In the genomic region with DNA sequence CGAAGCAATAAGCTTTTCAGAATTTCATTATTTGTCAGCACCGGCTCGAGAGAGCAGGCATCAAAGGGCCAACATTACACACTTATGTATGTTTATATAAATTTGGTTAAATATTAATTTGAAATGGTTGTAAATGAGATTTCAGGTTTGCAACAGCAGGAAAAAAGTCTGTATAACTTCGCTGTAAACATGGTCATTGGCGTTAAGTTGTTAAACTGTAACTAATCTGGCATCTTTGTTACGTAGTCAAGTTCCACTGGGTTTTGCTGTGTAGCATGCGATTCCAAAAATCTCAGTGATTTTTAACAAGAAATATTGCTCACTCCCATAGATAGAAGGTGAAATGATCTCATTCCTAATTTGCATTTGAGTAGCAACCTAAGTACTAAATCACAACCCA, we compare ENCODE assay signal across 21 cellular contexts.
A peak's percentile ranks its signal among the peaks of the same experiment; 100 is the strongest.
DNase-seq lines count a peak whose midpoint lies in the region; ATAC-seq, FAIRE-seq and TF ChIP-seq lines count a peak whose summit lies in the region.
"Had no signal": no experiment of that assay in that cellular context is flagged by ENCODE, and none has a peak within 500 bp of the region (broad histone marks: within the 10 kb centered on the region; RNA-seq: fewer than 3 reads in every experiment).

No MANE protein-coding gene starts in this region.

- no peak overlapping the region for H2BK5ac ChIP-seq in mesenchymal stem cell (ENCODE audit: low read depth, low read length, poor library complexity, severe bottlenecking)

- H2BK12ac ChIP-seq in mesenchymal stem cell (ENCODE audit: low read length in 2 of 2), result no peak overlapping the region

- no peak overlapping the region for H3K18ac ChIP-seq in mesenchymal stem cell (ENCODE audit: low read depth in 1 of 2, low read length in 2 of 2)

- no peaks in the 10 kb centered on the region for H3K27me3 ChIP-seq in KMS-11 (ENCODE audit: insufficient read depth, low read depth)
- no peaks in the 10 kb centered on the region for H3K27me3 ChIP-seq in mesenchymal stem cell (ENCODE audit: control insufficient read depth in 1 of 2, insufficient read depth in 1 of 2, low read length in 2 of 2)
- H3K27me3 ChIP-seq in smooth muscle cell (ENCODE audit: low read depth), result no peaks in the 10 kb centered on the region
- no peaks in the 10 kb centered on the region for H3K27me3 ChIP-seq in heart right ventricle
- H3K27me3 ChIP-seq: heart left ventricle, stomach had no signal

- no peak for DNase-seq in mesenchymal stem cell
- no peak for DNase-seq in smooth muscle cell (lab: John Stamatoyannopoulos, UW; ENCODE audit: unreplicated experiment)
- DNase-seq in cerebellar cortex (ENCODE audit: low spot score), result no peak
- no peak for DNase-seq in heart right ventricle
- DNase-seq in RKO (ENCODE audit: low spot score), result no peak
- DNase-seq: activated B cell treated with CpG ODN at 0.5 μM for 24 hours; activated CD4-positive, alpha-beta memory T cell treated with anti-CD3 and anti-CD28 coated beads, Interleukin-2, amount 10 ng/mL, durations not matched to agents 7 days and 5 days; activated T-cell treated with anti-CD3 and anti-CD28 coated beads, Interleukin-2, amount 50 U/mL, for 1 hour; H9; heart left ventricle; islet precursor cell; midbrain; NCI-H2029; NCI-H524; SHP77 treated with DMSO at 0.1 percent for 48 hours; stomach had no signal

- peak overlapping the region; percentile 55 for H3K4me2 ChIP-seq in KMS-11
- peak overlapping the region; percentile 42 for H3K4me2 ChIP-seq in mesenchymal stem cell (ENCODE audit: low read length, poor library complexity, severe bottlenecking)
- H3K4me2 ChIP-seq in smooth muscle cell, result peak overlapping the region; percentile 61

- no peak overlapping the region for H2BK120ac ChIP-seq in mesenchymal stem cell (ENCODE audit: low read depth, low read length)

- 92% methylated on average over 4 of the region's 7 CpGs for WGBS in mesenchymal stem cell
- 77% methylated on average over 7 of the region's 7 CpGs for WGBS in smooth muscle cell (ENCODE audit: low lambda C conversion rate)
- 88 to 92% methylated on average over 7 of the region's 7 CpGs for WGBS in heart right ventricle, 2 donors

- TF ChIP-seq CTCF in KMS-11 (conservative IDR thresholded peaks at IDR 0.05; ENCODE audit: low read depth, low read length), result no peak
- no peak for TF ChIP-seq CTCF in smooth muscle cell (IDR thresholded peaks at IDR 0.05; ENCODE audit: borderline replicate concordance, insufficient read depth, poor library complexity, severe bottlenecking)
- no peak for TF ChIP-seq CTCF in heart right ventricle (IDR thresholded peaks at IDR 0.05)

- intact Hi-C loops in heart right ventricle (cut with DNase I), result no loop called here

- H3K14ac ChIP-seq in mesenchymal stem cell (ENCODE audit: low read length in 2 of 2), result no peak overlapping the region

- H3K9ac ChIP-seq in KMS-11, result no peak overlapping the region; the same call in 1 of the 2 replicates
- peak overlapping the region; percentile 69 for H3K9ac ChIP-seq in mesenchymal stem cell (ENCODE audit: low read length)
- H3K9ac ChIP-seq in smooth muscle cell (ENCODE audit: low read depth), result peak overlapping the region; percentile 17

- H4K91ac ChIP-seq in mesenchymal stem cell (ENCODE audit: low read length), result no peak overlapping the region

- H3K27ac ChIP-seq in KMS-11, result peak overlapping the region; percentile 29
- H3K27ac ChIP-seq in mesenchymal stem cell (ENCODE audit: low read length, poor library complexity, severe bottlenecking), result peak overlapping the region; percentile 90
- peak overlapping the region; percentile 90 for H3K27ac ChIP-seq in smooth muscle cell (ENCODE audit: low read depth)
- no peak overlapping the region for H3K27ac ChIP-seq in heart right ventricle
- H3K27ac ChIP-seq: heart left ventricle had no signal

- H4K20me1 ChIP-seq in KMS-11 (ENCODE audit: insufficient read depth), result no peaks in the 10 kb centered on the region
- no peaks in the 10 kb centered on the region for H4K20me1 ChIP-seq in smooth muscle cell (ENCODE audit: low read depth)

- peaks cover 4% of the 10 kb centered on the region for H3K79me1 ChIP-seq in mesenchymal stem cell (replicated peaks; ENCODE audit: low read length, poor library complexity, severe bottlenecking)

- H3K23ac ChIP-seq in mesenchymal stem cell (ENCODE audit: low read length in 2 of 2), result no peak overlapping the region

- FAIRE-seq in colon (lab: Jason Lieb, UNC), result peak; percentile 64
- FAIRE-seq: D721Med had no signal

- ATAC-seq in heart right ventricle (no peak), HG03097 (IDR thresholded peaks at IDR 0.05; ENCODE audit: low FRiP score, unreplicated experiment) (no peak)
- ATAC-seq: heart left ventricle, sciatic nerve had no signal

- no peak overlapping the region for H2AK5ac ChIP-seq in mesenchymal stem cell (ENCODE audit: low read length, severe bottlenecking)

- H3K36me3 ChIP-seq in KMS-11 (ENCODE audit: insufficient read depth) (no peaks in the 10 kb centered on the region), mesenchymal stem cell (ENCODE audit: control insufficient read depth in 1 of 2, insufficient read depth in 2 of 2, low read depth in 1 of 2, low read length in 2 of 2) (no peaks in the 10 kb centered on the region), smooth muscle cell (ENCODE audit: low read depth) (no peaks in the 10 kb centered on the region), heart right ventricle (no peaks in the 10 kb centered on the region)
- H3K36me3 ChIP-seq: heart left ventricle, stomach had no signal

- H3F3A ChIP-seq in smooth muscle cell (ENCODE audit: low read depth), result peaks cover 47% of the 10 kb centered on the region

- H3K9me3 ChIP-seq in mesenchymal stem cell (ENCODE audit: control insufficient read depth, low read length) (no peaks in the 10 kb centered on the region), smooth muscle cell (replicated peaks; ENCODE audit: low read depth) (no peaks in the 10 kb centered on the region), heart right ventricle (no peaks in the 10 kb centered on the region)
- H3K9me3 ChIP-seq: heart left ventricle, stomach had no signal

- no peak overlapping the region for H3K4ac ChIP-seq in mesenchymal stem cell (ENCODE audit: low read depth in 1 of 2, low read length in 2 of 2)

- H2BK15ac ChIP-seq in mesenchymal stem cell (ENCODE audit: low read depth, poor library complexity, severe bottlenecking), result no peak overlapping the region

- H3K4me3 ChIP-seq in KMS-11 (IDR thresholded peaks at IDR 0.05; ENCODE audit: insufficient read depth, low read depth, low read length) (no peak overlapping the region), mesenchymal stem cell (ENCODE audit: insufficient read depth in 1 of 2, low read depth in 1 of 2, low read length in 2 of 2) (peak overlapping the region in 1 of 2 experiments; percentile 46), smooth muscle cell (peak overlapping the region; percentile 15), heart right ventricle (no peak overlapping the region)
- H3K4me3 ChIP-seq: heart left ventricle, stomach had no signal

- no peaks in the 10 kb centered on the region for H3K79me2 ChIP-seq in KMS-11 (ENCODE audit: insufficient read depth, low read depth)
- H3K79me2 ChIP-seq in smooth muscle cell (ENCODE audit: low read depth), result peaks cover 82% of the 10 kb centered on the region

- H2AFZ ChIP-seq in KMS-11 (ENCODE audit: low read depth) (no peak overlapping the region), mesenchymal stem cell (ENCODE audit: low read depth, low read length) (no peak overlapping the region), smooth muscle cell (ENCODE audit: low read depth) (no peak overlapping the region)

- H4K8ac ChIP-seq in mesenchymal stem cell (ENCODE audit: low read length), result no peak overlapping the region

- H3K4me1 ChIP-seq in KMS-11 (ENCODE audit: low read depth, poor library complexity, severe bottlenecking) (peaks cover 69% of the 10 kb centered on the region), mesenchymal stem cell (ENCODE audit: control insufficient read depth, insufficient read depth, low read depth, low read length) (peaks cover 10% of the 10 kb centered on the region), smooth muscle cell (ENCODE audit: low read depth) (peaks cover 54% of the 10 kb centered on the region), heart right ventricle (peaks cover 0 to 31% (median 15%) of the 10 kb centered on the region in 9 donors)

Comparison
In these comparisons a context has a peak if more than half of its experiments do, and no peak if none do; other contexts are left out.
1. H3K27ac ChIP-seq: peak in KMS-11 (single experiment), mesenchymal stem cell (single experiment) and smooth muscle cell (single experiment); none in heart right ventricle (0 of 10).
2. Peak in every context shown above with its lines, with median percentiles within 50 percentile points of each other: H3K4me2 ChIP-seq.